In the genomic region with DNA sequence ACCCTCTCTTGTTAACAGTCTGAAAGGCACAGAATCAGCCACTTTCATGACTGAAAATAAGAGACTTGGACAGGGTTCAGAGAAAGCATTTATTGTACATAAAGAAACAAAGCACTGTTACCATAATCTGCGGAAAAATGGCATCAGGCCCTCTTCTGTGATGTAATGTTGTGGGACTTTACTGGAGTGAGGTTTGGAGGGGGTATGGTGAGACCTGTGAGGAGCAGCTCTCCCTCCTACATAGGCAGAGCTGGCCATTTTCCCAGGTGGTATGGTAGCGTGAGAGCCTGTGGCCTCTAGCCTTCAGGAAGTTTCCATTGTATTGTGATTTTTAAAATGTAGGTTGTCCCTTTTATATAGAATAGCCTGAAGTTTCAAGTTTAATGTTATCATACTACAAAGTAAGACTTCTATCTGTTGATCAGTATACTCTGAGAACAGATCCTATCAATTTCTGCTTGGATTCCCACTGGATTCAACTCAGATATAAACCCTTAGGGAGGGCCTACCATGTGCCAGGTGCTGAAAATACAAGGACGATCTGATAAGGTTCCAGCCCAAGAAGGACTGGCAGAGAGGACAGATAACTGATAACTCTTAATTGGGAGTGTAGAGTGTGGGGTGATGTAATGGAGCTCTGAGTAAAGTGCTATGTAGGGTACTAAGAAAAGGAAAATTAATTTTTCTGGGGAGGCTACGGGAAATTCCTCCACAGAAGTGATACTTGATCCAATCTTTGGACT, we compare ENCODE assay signal across 16 cellular contexts. TPM values are rescaled to one million over a fixed set of nuclear protein-coding genes. Genes with fewer than 3 reads are reported as not detected.
DNase-seq lines count a peak whose midpoint lies in the region; ATAC-seq and TF ChIP-seq lines count a peak whose summit lies in the region.
"Had no signal": no experiment of that assay in that cellular context is flagged by ENCODE, and none has a peak within 500 bp of the region (broad histone marks: within the 10 kb centered on the region; RNA-seq: fewer than 3 reads in every experiment).

No MANE protein-coding gene starts in this region.

- H3K4me3 Mint-ChIP-seq in natural killer cell, result no peak overlapping the region
- no peak overlapping the region for H3K4me3 Mint-ChIP-seq in natural killer cell treated with Interleukin-12 subunit alpha and Interleukin-12 subunit beta and Interleukin-15 and Interleukin-18, amount 100 ng/mL, for 72 hours

- H3K4me1 ChIP-seq in ascending aorta, result peaks cover 11 to 28% of the 10 kb centered on the region in 2 donors
- H3K4me1 ChIP-seq in mesendoderm (ENCODE audit: control insufficient read depth, low read depth, low read length), result peaks cover 16% of the 10 kb centered on the region

- H3K36me3 Mint-ChIP-seq in natural killer cell, result no peaks in the 10 kb centered on the region
- no peaks in the 10 kb centered on the region for H3K36me3 Mint-ChIP-seq in natural killer cell treated with Interleukin-12 subunit alpha and Interleukin-12 subunit beta and Interleukin-15 and Interleukin-18, amount 100 ng/mL, for 72 hours

- H2BK5ac ChIP-seq in mesendoderm (ENCODE audit: low read length), result no peak overlapping the region

- no peak overlapping the region for H2BK15ac ChIP-seq in mesendoderm (replicated peaks; ENCODE audit: low read depth)

- H3K4ac ChIP-seq in mesendoderm (ENCODE audit: low read depth, low read length), result no peak overlapping the region

- H3K27ac ChIP-seq in ascending aorta, result peak overlapping the region; percentile 97 to 99
- no peak overlapping the region for H3K27ac ChIP-seq in mesendoderm (ENCODE audit: low read depth, low read length)

- WGBS in mesendoderm (ENCODE audit: extremely low coverage, insufficient coverage, low lambda C conversion rate), result no CpG with 5 or more reads among the region's 4 CpGs

- no peak overlapping the region for H4K5ac ChIP-seq in mesendoderm (ENCODE audit: low read length)

- H3K4me1 Mint-ChIP-seq in natural killer cell, result peaks cover 17 to 27% of the 10 kb centered on the region in 2 donors
- peaks cover 18 to 24% of the 10 kb centered on the region in 2 donors for H3K4me1 Mint-ChIP-seq in natural killer cell treated with Interleukin-12 subunit alpha and Interleukin-12 subunit beta and Interleukin-15 and Interleukin-18, amount 100 ng/mL, for 72 hours (ENCODE audit: low read depth in 2 of 2)

- no peaks in the 10 kb centered on the region for H3K36me3 ChIP-seq in ascending aorta
- H3K36me3 ChIP-seq in mesendoderm (ENCODE audit: control insufficient read depth, insufficient read depth, low read length), result no peaks in the 10 kb centered on the region
- H3K36me3 ChIP-seq: Peyer's patch had no signal

- H2AK5ac ChIP-seq in mesendoderm (ENCODE audit: low read length), result no peak overlapping the region

- peak overlapping the region; percentile 19 to 83 for H3K27ac Mint-ChIP-seq in natural killer cell
- H3K27ac Mint-ChIP-seq in natural killer cell treated with Interleukin-12 subunit alpha and Interleukin-12 subunit beta and Interleukin-15 and Interleukin-18, amount 100 ng/mL, for 72 hours, result peak overlapping the region in 1 of 2 donors; percentile 50

- H3K27me3 ChIP-seq in ascending aorta (no peaks in the 10 kb centered on the region), mesendoderm (ENCODE audit: insufficient read depth, low read length, poor library complexity) (no peaks in the 10 kb centered on the region)
- H3K27me3 ChIP-seq: Peyer's patch had no signal

- DNase-seq in natural killer cell (no peak), ascending aorta (ENCODE audit: low spot score in 2 of 2) (peak in 1 of 2 donors; percentile 41), mesendoderm (no peak), islet precursor cell (no peak), foreskin melanocyte (no peak), middle frontal gyrus (ENCODE audit: extremely low spot score, low spot score) (no peak)
- no peak for DNase-seq in natural killer cell treated with Interleukin-12 subunit alpha and Interleukin-12 subunit beta and Interleukin-15 and Interleukin-18, amount 100 ng/mL, for 72 hours (ENCODE audit: low spot score)
- DNase-seq: EL; KG1; NCI-H1417; NCI-H510A treated with DMSO at 0.1 percent for 48 hours; Peyer's patch; stimulated activated CD4-positive, alpha-beta T cell treated with anti-CD3 and anti-CD28 coated beads, Interleukin-15, amount 100 ng/mL, for 24 hours had no signal

- peak overlapping the region; percentile 83 for H3K18ac ChIP-seq in mesendoderm (ENCODE audit: low read length)

- H3K9ac ChIP-seq in mesendoderm (ENCODE audit: low read length), result no peak overlapping the region

- H3K79me1 ChIP-seq in mesendoderm (ENCODE audit: low read length), result no peaks in the 10 kb centered on the region

- H3K56ac ChIP-seq in mesendoderm (ENCODE audit: low read length), result peak overlapping the region; percentile 50

- TF ChIP-seq CTCF in natural killer cell (IDR thresholded peaks at IDR 0.05), result no peak
- no peak for TF ChIP-seq CTCF in ascending aorta (IDR thresholded peaks at IDR 0.05)

- H3K23ac ChIP-seq in mesendoderm (ENCODE audit: low read length), result no peak overlapping the region

- no peak overlapping the region for H3K4me3 ChIP-seq in ascending aorta
- no peak overlapping the region for H3K4me3 ChIP-seq in mesendoderm (ENCODE audit: low read length)
- H3K4me3 ChIP-seq: Peyer's patch had no signal

- H2BK120ac ChIP-seq in mesendoderm (ENCODE audit: low read depth, low read length), result no peak overlapping the region

- intact Hi-C loops in natural killer cell (cut with micrococcal nuclease) (no loop called here), ascending aorta (cut with DNase I) (loop anchor here (5.0 kb wide), 1 partner anchor 155 kb away; no protein-coding TSS in a partner anchor)

- H4K8ac ChIP-seq in mesendoderm (ENCODE audit: low read depth, low read length), result no peak overlapping the region

- H3K27me3 Mint-ChIP-seq in natural killer cell (ENCODE audit: low read depth in 2 of 2), result no peaks in the 10 kb centered on the region
- H3K27me3 Mint-ChIP-seq in natural killer cell treated with Interleukin-12 subunit alpha and Interleukin-12 subunit beta and Interleukin-15 and Interleukin-18, amount 100 ng/mL, for 72 hours, result peaks cover 0 to 7% of the 10 kb centered on the region in 2 donors
- H3K27me3 Mint-ChIP-seq: progenitor cell of endocrine pancreas had no signal

- no peaks in the 10 kb centered on the region for H3K9me3 ChIP-seq in ascending aorta
- H3K9me3 ChIP-seq: Peyer's patch had no signal

- no peaks in the 10 kb centered on the region for H3K9me3 Mint-ChIP-seq in natural killer cell
- H3K9me3 Mint-ChIP-seq in natural killer cell treated with Interleukin-12 subunit alpha and Interleukin-12 subunit beta and Interleukin-15 and Interleukin-18, amount 100 ng/mL, for 72 hours, result no peaks in the 10 kb centered on the region

- ATAC-seq in natural killer cell, result no peak
- no peak for ATAC-seq in natural killer cell treated with Interleukin-12 subunit alpha and Interleukin-12 subunit beta and Interleukin-15 and Interleukin-18, amount 100 ng/mL, for 72 hours
- ATAC-seq in HG03571 (IDR thresholded peaks at IDR 0.05; ENCODE audit: unreplicated experiment), result no peak
- ATAC-seq: activated CD4-positive, CD25-positive, alpha-beta regulatory T cell treated with anti-CD3 and anti-CD28 coated beads, Interleukin-2, amount 50 U/mL, for 24 hours had no signal

- H3K4me2 ChIP-seq in mesendoderm (ENCODE audit: low read length), result no peak overlapping the region

- H3K79me2 ChIP-seq in mesendoderm (ENCODE audit: control insufficient read depth, insufficient read depth, low read length), result no peaks in the 10 kb centered on the region

RNA-seq across cellular contexts. Expression of gene YPEL2, which starts 4.1 kb away (rescaled TPM):
- 10 to 100 TPM; 30.5 to 35.6 (median 33.5) TPM for total RNA-seq in natural killer cell
- total RNA-seq in natural killer cell treated with Interleukin-12 subunit alpha and Interleukin-12 subunit beta and Interleukin-15 and Interleukin-18, amount 100 ng/mL, for 72 hours, result 1 to 10 TPM; 3.1 to 5.4 TPM
- 10.5 TPM for total RNA-seq in ascending aorta
- 3.5 TPM for polyA plus RNA-seq in mesendoderm (2013, experiment 1 of 2)
- polyA plus RNA-seq in mesendoderm (2013, experiment 2 of 2), result 2.9 TPM
